Comparison of ENCODE assay signal across 1 cellular context in the genomic region with DNA sequence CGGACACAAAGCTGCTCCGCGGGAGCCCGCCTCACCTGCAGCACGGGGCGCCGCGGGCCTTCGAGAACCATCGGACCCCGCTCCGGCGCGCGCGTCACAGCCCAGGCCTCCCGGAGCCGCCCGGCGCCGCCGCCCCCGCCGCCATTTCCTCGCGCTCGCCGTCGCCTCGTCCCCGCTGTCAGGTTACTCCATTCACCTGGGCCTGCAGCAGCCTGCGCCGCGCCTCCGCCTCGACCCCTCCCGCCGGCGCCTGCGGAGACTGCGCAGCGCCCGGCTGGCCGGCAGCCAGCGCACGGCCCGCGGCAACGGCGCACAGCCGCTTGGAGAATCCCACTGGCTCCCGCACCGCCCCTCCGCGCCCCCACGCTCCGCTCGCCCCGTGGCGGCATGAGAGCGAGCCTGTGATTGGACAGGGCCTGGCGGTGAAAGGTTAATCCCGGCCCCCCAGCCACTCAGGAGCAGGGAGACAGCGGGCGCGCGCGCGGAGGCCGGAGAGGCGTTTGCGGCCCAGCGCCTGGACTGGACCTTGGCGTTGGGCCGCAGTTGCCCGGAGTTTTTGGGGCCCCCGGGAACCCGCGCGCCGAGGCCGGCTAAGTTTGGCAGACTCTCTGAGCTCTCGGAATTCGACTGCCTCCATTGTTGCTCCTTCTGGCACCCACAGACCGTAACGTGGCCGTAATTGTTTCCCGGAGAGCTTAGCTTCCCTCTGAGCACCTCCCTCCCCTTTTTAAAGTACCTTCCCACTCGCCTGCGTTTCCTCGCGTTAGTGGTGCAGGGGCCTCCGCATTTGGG.
TF ChIP-seq lines count a peak whose summit lies in the region.

Gene DICER1 (minus strand): TSS at position 335 of the 792 bp plus-strand sequence. CDS start 24,071 bp downstream, outside the sequence.

TF ChIP-seq in A549, 52 proteins besides CTCF, POLR2A, EP300 and RAD21 (continued from another document):
- TF ChIP-seq CHD2 (IDR thresholded peaks at IDR 0.05; ENCODE audit: low read length, partially characterized antibody) (no peak), ATOH8 (CRISPR knock-in tag; IDR thresholded peaks at IDR 0.05; ENCODE audit: low read depth) (no peak), CHD4 (IDR thresholded peaks at IDR 0.05; ENCODE audit: borderline replicate concordance) (no peak), KDM1A (IDR thresholded peaks at IDR 0.05; ENCODE audit: low read depth) (no peak), ZNF302 (CRISPR knock-in tag; IDR thresholded peaks at IDR 0.05) (no peak), FOSB (CRISPR knock-in tag; IDR thresholded peaks at IDR 0.05) (no peak), BHLHE40 (IDR thresholded peaks at IDR 0.05; ENCODE audit: low read depth, low read length) (no peak), SREBF2 (IDR thresholded peaks at IDR 0.05) (peak; percentile 36; the same call in 1 of the 2 replicates), HES2 (IDR thresholded peaks at IDR 0.05) (no peak), RARB (CRISPR knock-in tag; IDR thresholded peaks at IDR 0.05) (no peak), TP53 (CRISPR knock-in tag; IDR thresholded peaks at IDR 0.05) (no peak), HOXA7 (CRISPR knock-in tag; IDR thresholded peaks at IDR 0.05) (no peak), HMGXB4 (CRISPR knock-in tag; IDR thresholded peaks at IDR 0.05; ENCODE audit: borderline replicate concordance) (no peak), GATA3 (IDR thresholded peaks at IDR 0.05; ENCODE audit: borderline replicate concordance) (0 out of 2 replicates have a peak, but pooled peaks have one; percentile 9), JUNB (IDR thresholded peaks at IDR 0.05) (no peak), ZSCAN20 (CRISPR knock-in tag; IDR thresholded peaks at IDR 0.05) (no peak), MYC (IDR thresholded peaks at IDR 0.05; ENCODE audit: borderline replicate concordance, low read length) (peak; percentile 77), HOXB13 (CRISPR knock-in tag; IDR thresholded peaks at IDR 0.05; ENCODE audit: low read depth) (no peak), RNF2 (IDR thresholded peaks at IDR 0.05; ENCODE audit: borderline replicate concordance, low read depth) (no peak), MAFK (IDR thresholded peaks at IDR 0.05; ENCODE audit: partially characterized antibody) (no peak), PHF8 (IDR thresholded peaks at IDR 0.05; ENCODE audit: borderline replicate concordance, low read depth) (peak; percentile 98), FOXS1 (CRISPR knock-in tag; IDR thresholded peaks at IDR 0.05) (no peak), CBX2 (IDR thresholded peaks at IDR 0.05; ENCODE audit: borderline replicate concordance, low read depth) (no peak), POLR2AphosphoS2 (conservative IDR thresholded peaks at IDR 0.05; ENCODE audit: low read length) (no peak), EHF (CRISPR knock-in tag; IDR thresholded peaks at IDR 0.05) (no peak), KDM5A (IDR thresholded peaks at IDR 0.05) (no peak), MAZ (IDR thresholded peaks at IDR 0.05; ENCODE audit: borderline replicate concordance, low read depth, low read length) (peak; percentile 89; the same call in 1 of the 2 replicates), EHMT2 (IDR thresholded peaks at IDR 0.05; ENCODE audit: low read depth) (no peak), HEYL (CRISPR knock-in tag; IDR thresholded peaks at IDR 0.05) (no peak), ZC3H11A (IDR thresholded peaks at IDR 0.05) (no peak), NR3C1 (IDR thresholded peaks at IDR 0.05) (no peak), TFCP2L1 (CRISPR knock-in tag; IDR thresholded peaks at IDR 0.05) (no peak), CEBPB (IDR thresholded peaks at IDR 0.05) (no peak), JUN (IDR thresholded peaks at IDR 0.05) (peak; percentile 33 to 83; a peak in 4 of 5 replicates), HOXB5 (CRISPR knock-in tag; IDR thresholded peaks at IDR 0.05) (0 out of 2 replicates have a peak, but pooled peaks have one; percentile 0), SMC3 (IDR thresholded peaks at IDR 0.05) (no peak), HDAC2 (IDR thresholded peaks at IDR 0.05) (no peak), RCOR1 (IDR thresholded peaks at IDR 0.05; ENCODE audit: low read depth, low read length) (no peak), NFE2L2 (conservative IDR thresholded peaks at IDR 0.05; ENCODE audit: low read length) (no peak), CBX8 (IDR thresholded peaks at IDR 0.05) (no peak), ZFP36 (IDR thresholded peaks at IDR 0.05; ENCODE audit: borderline replicate concordance, partially characterized antibody) (no peak), E2F6 (IDR thresholded peaks at IDR 0.05; ENCODE audit: borderline replicate concordance, low read depth) (no peak), PBX3 (IDR thresholded peaks at IDR 0.05) (no peak), FOSL2 (IDR thresholded peaks at IDR 0.05) (no peak), FOSL2 (CRISPR knock-in tag; IDR thresholded peaks at IDR 0.05) (no peak)
- TF ChIP-seq, protein P1, sequence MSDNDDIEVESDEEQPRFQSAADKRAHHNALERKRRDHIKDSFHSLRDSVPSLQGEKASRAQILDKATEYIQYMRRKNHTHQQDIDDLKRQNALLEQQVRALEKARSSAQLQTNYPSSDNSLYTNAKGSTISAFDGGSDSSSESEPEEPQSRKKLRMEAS (IDR thresholded peaks at IDR 0.05) = peak; percentile 79
- TF ChIP-seq, protein P2, sequence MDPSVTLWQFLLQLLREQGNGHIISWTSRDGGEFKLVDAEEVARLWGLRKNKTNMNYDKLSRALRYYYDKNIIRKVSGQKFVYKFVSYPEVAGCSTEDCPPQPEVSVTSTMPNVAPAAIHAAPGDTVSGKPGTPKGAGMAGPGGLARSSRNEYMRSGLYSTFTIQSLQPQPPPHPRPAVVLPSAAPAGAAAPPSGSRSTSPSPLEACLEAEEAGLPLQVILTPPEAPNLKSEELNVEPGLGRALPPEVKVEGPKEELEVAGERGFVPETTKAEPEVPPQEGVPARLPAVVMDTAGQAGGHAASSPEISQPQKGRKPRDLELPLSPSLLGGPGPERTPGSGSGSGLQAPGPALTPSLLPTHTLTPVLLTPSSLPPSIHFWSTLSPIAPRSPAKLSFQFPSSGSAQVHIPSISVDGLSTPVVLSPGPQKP (IDR thresholded peaks at IDR 0.05; ENCODE audit: low read depth, low read length) = no peak
TF ChIP-seq in A549: peak in this region for 10.
